27 cellular contexts compared by ENCODE assay signal in the genomic region with DNA sequence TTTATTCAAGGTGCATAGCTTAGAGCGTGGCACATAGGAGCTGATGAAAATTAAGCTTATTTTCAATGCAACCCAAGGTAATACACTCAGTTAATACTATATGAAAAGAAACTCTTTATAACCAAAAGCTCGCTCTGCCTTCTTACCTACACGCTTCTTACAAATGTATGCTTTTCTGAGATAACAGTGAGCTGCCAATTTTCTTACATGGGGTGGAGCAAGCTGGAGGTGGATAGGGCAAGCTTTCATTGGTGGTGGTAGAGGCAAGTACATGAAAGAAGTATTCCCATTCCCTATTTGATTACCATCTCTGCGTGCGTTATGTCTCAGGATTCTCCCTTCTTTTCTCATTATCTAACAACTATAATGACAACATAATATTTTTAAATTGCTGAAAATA.
"Had no signal": no experiment of that assay in that cellular context is flagged by ENCODE, and none has a peak within 500 bp of the region (broad histone marks: within the 10 kb centered on the region; RNA-seq: fewer than 3 reads in every experiment).

No MANE protein-coding gene starts in this region.

- ATAC-seq: activated CD4-positive, alpha-beta T cell treated with anti-CD3 and anti-CD28 coated beads for 36 hours; activated CD8-positive, alpha-beta memory T cell treated with anti-CD3 and anti-CD28 coated beads, Interleukin-2, amount 10 ng/mL, durations not matched to agents 7 days and 5 days; activated CD8-positive, alpha-beta T cell treated with anti-CD3 and anti-CD28 coated beads, Interleukin-2, amount 10 ng/mL, durations not matched to agents 7 days and 5 days; activated naive CD8-positive, alpha-beta T cell treated with anti-CD3 and anti-CD28 coated beads, Interleukin-2, amount 50 U/mL, for 24 hours; WTC11 had no signal

- DNase-seq: activated CD4-positive, alpha-beta memory T cell treated with anti-CD3 and anti-CD28 coated beads, Interleukin-2, amount 10 ng/mL, durations not matched to agents 7 days and 5 days; activated CD4-positive, alpha-beta T cell treated with anti-CD3 and anti-CD28 coated beads for 1 hour; activated CD4-positive, alpha-beta T cell treated with anti-CD3 and anti-CD28 coated beads for 36 hours; activated CD4-positive, alpha-beta T cell treated with anti-CD3 and anti-CD28 coated beads for 48 hours; activated CD4-positive, alpha-beta T cell treated with anti-CD3 and anti-CD28 coated beads, Interleukin-2, amount 10 ng/mL, durations not matched to agents 7 days and 5 days; activated CD4-positive, alpha-beta T cell treated with anti-CD3 and anti-CD28 coated beads, Interleukin-2, amount 50 U/mL, for 48 hours; activated CD4-positive, CD25-positive, alpha-beta regulatory T cell; activated CD8-positive, alpha-beta memory T cell treated with anti-CD3 and anti-CD28 coated beads for 24 hours; activated CD8-positive, alpha-beta memory T cell treated with anti-CD3 and anti-CD28 coated beads, Interleukin-2, amount 10 ng/mL, durations not matched to agents 7 days and 5 days; activated CD8-positive, alpha-beta memory T cell treated with anti-CD3 and anti-CD28 coated beads, Interleukin-2, amount 50 U/mL, for 48 hours; activated CD8-positive, alpha-beta T cell treated with anti-CD3 and anti-CD28 coated beads, Interleukin-2, amount 10 ng/mL, durations not matched to agents 7 days and 5 days; activated effector memory CD4-positive, alpha-beta T cell treated with Interleukin-2 at 50 U/mL for 16 hours; activated gamma-delta T cell; activated naive CD4-positive, alpha-beta T cell treated with anti-CD3 and anti-CD28 coated beads, Interleukin-2, amount 10 ng/mL, durations not matched to agents 7 days and 5 days; activated naive CD4-positive, alpha-beta T cell treated with Interleukin-2 at 50 U/mL for 16 hours; activated naive CD8-positive, alpha-beta T cell treated with anti-CD3 and anti-CD28 coated beads, Interleukin-2, amount 10 ng/mL, durations not matched to agents 7 days and 5 days; activated naive CD8-positive, alpha-beta T cell treated with anti-CD3 and anti-CD28 coated beads, Interleukin-2, amount 50 U/mL, for 24 hours; activated T-cell treated with anti-CD3 and anti-CD28 coated beads, Interleukin-2, amount 50 U/mL, for 24 hours; activated T-cell treated with anti-CD3 and anti-CD28 coated beads, Interleukin-2, amount 50 U/mL, for 48 hours; amygdala; anterior cingulate cortex; cerebellar nuclear complex; T-helper 1 cell; T-helper 2 cell; T-helper 9 cell; WERI-Rb-1 had no signal
